ENCODE assay signal across 28 cellular contexts in genomic region chr14:37698840-37699777, GRCh38.
"Had no signal": no experiment of that assay in that cellular context is flagged by ENCODE, and none has a peak within 500 bp of the region (broad histone marks: within the 10 kb centered on the region; RNA-seq: fewer than 3 reads in every experiment).

No MANE protein-coding gene starts in this region.

- H3K27me3 ChIP-seq: esophagus squamous epithelium, heart right ventricle, neutrophil, pancreas, right lobe of liver, stomach, thyroid gland had no signal

- H3K4me1 ChIP-seq: esophagus squamous epithelium, heart right ventricle, stomach, thyroid gland had no signal

- H3K27ac ChIP-seq: esophagus squamous epithelium, heart right ventricle, neutrophil, pancreas, right lobe of liver, stomach, thyroid gland had no signal

- H3K9me3 ChIP-seq: esophagus squamous epithelium, neutrophil, pancreas, right lobe of liver, stomach, thyroid gland had no signal

- H3K36me3 Mint-ChIP-seq: immature natural killer cell; memory B cell; natural killer cell treated with Interleukin-12 subunit alpha and Interleukin-12 subunit beta and Interleukin-15 and Interleukin-18, amount 100 ng/mL, for 72 hours; stimulated activated effector memory CD8-positive, alpha-beta T cell treated with anti-CD3 and anti-CD28 coated beads, Interleukin-12 subunit alpha, Interleukin-12 subunit beta, amount 100 ng/mL, for 72 hours had no signal

- H3K4me1 Mint-ChIP-seq: immature natural killer cell; memory B cell; naive B cell; neural crest cell; stimulated activated effector memory CD8-positive, alpha-beta T cell treated with anti-CD3 and anti-CD28 coated beads, Interleukin-12 subunit alpha, Interleukin-12 subunit beta, amount 100 ng/mL, for 72 hours had no signal

- H3K27ac Mint-ChIP-seq: effector memory CD8-positive, alpha-beta T cell; immature natural killer cell; memory B cell; natural killer cell treated with Interleukin-12 subunit alpha and Interleukin-12 subunit beta and Interleukin-15 and Interleukin-18, amount 100 ng/mL, for 72 hours; stimulated activated effector memory CD8-positive, alpha-beta T cell treated with anti-CD3 and anti-CD28 coated beads, Interleukin-12 subunit alpha, Interleukin-12 subunit beta, amount 100 ng/mL, for 72 hours had no signal

- H3K4me3 ChIP-seq: esophagus squamous epithelium, heart right ventricle, lung, pancreas, right lobe of liver, smooth muscle cell, stomach, thyroid gland had no signal

- H3K27me3 Mint-ChIP-seq: effector memory CD8-positive, alpha-beta T cell; memory B cell; naive B cell; natural killer cell treated with Interleukin-12 subunit alpha and Interleukin-12 subunit beta and Interleukin-15 and Interleukin-18, amount 100 ng/mL, for 72 hours had no signal

- H3K4me3 Mint-ChIP-seq: effector memory CD8-positive, alpha-beta T cell; immature natural killer cell; memory B cell; naive B cell; natural killer cell treated with Interleukin-12 subunit alpha and Interleukin-12 subunit beta and Interleukin-15 and Interleukin-18, amount 100 ng/mL, for 72 hours; neural crest cell; stimulated activated effector memory CD8-positive, alpha-beta T cell treated with anti-CD3 and anti-CD28 coated beads, Interleukin-12 subunit alpha, Interleukin-12 subunit beta, amount 100 ng/mL, for 72 hours had no signal

- DNase-seq: cortex of kidney; effector memory CD8-positive, alpha-beta T cell; erythroblast; esophagus squamous epithelium; foreskin melanocyte; glutamatergic neuron; heart right ventricle; hypothalamus; immature natural killer cell; islet precursor cell; kidney glomerular epithelial cell; naive B cell; pancreas; right lobe of liver; stimulated activated CD4-positive, alpha-beta T cell treated with anti-CD3 and anti-CD28 coated beads, Interleukin-12 subunit alpha, Interleukin-12 subunit beta, amount 100 ng/mL, for 4 hours; stimulated activated CD4-positive, alpha-beta T cell treated with anti-CD3 and anti-CD28 coated beads, Interleukin-1b, Interleukin-23, amount 100 ng/mL, for 48 hours; stimulated activated CD4-positive, alpha-beta T cell treated with anti-CD3 and anti-CD28 coated beads, Interleukin-4, amount 100 ng/mL, for 1 hour; stimulated activated naive CD4-positive, alpha-beta T cell treated with Interleukin-2 at 50 U/mL for 16 hours; stomach; thyroid gland; trophoblast cell had no signal

- ATAC-seq: effector memory CD8-positive, alpha-beta T cell; heart right ventricle; natural killer cell treated with Interleukin-12 subunit alpha and Interleukin-12 subunit beta and Interleukin-15 and Interleukin-18, amount 100 ng/mL, for 72 hours; pancreas; stimulated activated effector memory CD8-positive, alpha-beta T cell treated with anti-CD3 and anti-CD28 coated beads, Interleukin-12 subunit alpha, Interleukin-12 subunit beta, amount 100 ng/mL, for 72 hours had no signal

- H3K36me3 ChIP-seq: esophagus squamous epithelium, heart right ventricle, neutrophil, pancreas, right lobe of liver, thyroid gland had no signal
